In the genomic region with DNA sequence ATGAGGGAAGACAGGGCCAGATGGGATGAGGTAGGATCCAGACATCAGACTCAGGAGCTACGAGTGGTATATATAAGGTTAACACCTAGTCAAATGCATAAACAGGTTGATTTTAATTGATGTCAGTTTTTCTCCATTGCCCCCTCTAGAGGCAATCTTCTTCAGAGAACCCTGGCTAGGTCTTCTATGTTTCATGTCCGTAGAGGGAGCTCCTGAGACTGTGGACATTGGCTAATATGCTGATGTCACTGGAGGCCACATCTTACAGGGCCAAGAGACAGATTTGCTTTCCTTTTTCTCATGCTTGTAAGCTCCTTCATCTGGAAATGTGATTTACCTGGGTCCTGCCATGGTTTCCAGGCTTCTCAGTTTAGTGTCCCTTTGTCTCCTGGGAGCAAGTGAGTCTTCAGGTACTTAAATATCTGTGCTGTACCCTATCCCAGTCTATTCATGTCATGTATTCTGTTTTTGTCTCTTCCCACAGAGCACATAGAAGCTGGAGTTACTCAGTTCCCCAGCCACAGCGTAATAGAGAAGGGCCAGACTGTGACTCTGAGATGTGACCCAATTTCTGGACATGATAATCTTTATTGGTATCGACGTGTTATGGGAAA, we compare ENCODE assay signal across 9 cellular contexts.
DNase-seq lines count a peak whose midpoint lies in the region; ATAC-seq and TF ChIP-seq lines count a peak whose summit lies in the region.
"Had no signal": no experiment of that assay in that cellular context is flagged by ENCODE, and none has a peak within 500 bp of the region (broad histone marks: within the 10 kb centered on the region; RNA-seq: fewer than 3 reads in every experiment).

No MANE protein-coding gene starts in this region.

- no peaks in the 10 kb centered on the region for H3K36me3 Mint-ChIP-seq in activated T-cell treated with anti-CD3 and anti-CD28 coated beads, Interleukin-2, amount 50 U/mL, for 4 hours (ENCODE audit: insufficient read depth)
- H3K36me3 Mint-ChIP-seq: immature natural killer cell had no signal

- peak; percentile 76 for TF ChIP-seq CTCF in GM20000 (IDR thresholded peaks at IDR 0.05; ENCODE audit: extremely low read depth, missing control alignments)
- peak; percentile 60 for TF ChIP-seq CTCF in RWPE2 (IDR thresholded peaks at IDR 0.05; ENCODE audit: poor library complexity, severe bottlenecking)
- peak; percentile 73 for TF ChIP-seq CTCF in fibroblast of the aortic adventitia (IDR thresholded peaks at IDR 0.05; ENCODE audit: insufficient read depth, low read length)

- H3K4me1 Mint-ChIP-seq in activated T-cell treated with anti-CD3 and anti-CD28 coated beads, Interleukin-2, amount 50 U/mL, for 4 hours (ENCODE audit: low read depth), result peaks cover 4% of the 10 kb centered on the region
- H3K4me1 Mint-ChIP-seq: immature natural killer cell had no signal

- H3K9me3 Mint-ChIP-seq in activated T-cell treated with anti-CD3 and anti-CD28 coated beads, Interleukin-2, amount 50 U/mL, for 4 hours, result no peaks in the 10 kb centered on the region
- H3K9me3 Mint-ChIP-seq: immature natural killer cell had no signal

- peaks cover 16% of the 10 kb centered on the region for H3K4me1 ChIP-seq in RWPE2 (ENCODE audit: insufficient read depth, poor library complexity, severe bottlenecking)

- no peak for DNase-seq in activated T-cell treated with anti-CD3 and anti-CD28 coated beads, Interleukin-2, amount 50 U/mL, for 4 hours
- DNase-seq in activated T-cell treated with anti-CD3 and anti-CD28 coated beads for 4 hours, result no peak
- DNase-seq in GM20000 (ENCODE audit: low spot score), result peak; percentile 77
- no peak for DNase-seq in RWPE2 (ENCODE audit: low spot score)
- DNase-seq in fibroblast of the aortic adventitia (ENCODE audit: low read depth), result peak; percentile 76
- peak; percentile 86 for DNase-seq in renal cortical epithelial cell (ENCODE audit: low read depth)
- no peak for DNase-seq in NCI-H446 (lab: John Stamatoyannopoulos, UW)

- no peak overlapping the region for H3K4me3 Mint-ChIP-seq in activated T-cell treated with anti-CD3 and anti-CD28 coated beads, Interleukin-2, amount 50 U/mL, for 4 hours
- H3K4me3 Mint-ChIP-seq: immature natural killer cell had no signal

- ATAC-seq in activated T-cell treated with anti-CD3 and anti-CD28 coated beads, Interleukin-2, amount 50 U/mL, for 4 hours, result peak; percentile 41 to 62
- ATAC-seq in HG03439 (IDR thresholded peaks at IDR 0.05; ENCODE audit: unreplicated experiment) (peak; percentile 86), RWPE2 (ENCODE audit: low read depth) (peak; percentile 65)

- no peak overlapping the region for H3K4me3 ChIP-seq in RWPE2 (ENCODE audit: severe bottlenecking)
- no peak overlapping the region for H3K4me3 ChIP-seq in fibroblast of the aortic adventitia (ENCODE audit: low read depth, low read length)

- H3K9me3 ChIP-seq in RWPE2 (ENCODE audit: severe bottlenecking), result no peaks in the 10 kb centered on the region

- no peaks in the 10 kb centered on the region for H3K36me3 ChIP-seq in RWPE2 (ENCODE audit: low read depth)

- H3K27ac ChIP-seq in RWPE2 (ENCODE audit: poor library complexity, severe bottlenecking), result no peak overlapping the region

- H3K27me3 Mint-ChIP-seq in activated T-cell treated with anti-CD3 and anti-CD28 coated beads, Interleukin-2, amount 50 U/mL, for 4 hours (ENCODE audit: low read depth), result no peaks in the 10 kb centered on the region

- no peaks in the 10 kb centered on the region for H3K27me3 ChIP-seq in RWPE2 (ENCODE audit: insufficient read depth, poor library complexity, severe bottlenecking)

Comparison
In these comparisons a context has a peak if more than half of its experiments do, and no peak if none do; other contexts are left out.
1. DNase-seq: peak in GM20000 (single experiment), fibroblast of the aortic adventitia (single experiment) and renal cortical epithelial cell (single experiment); none in activated T-cell treated with anti-CD3 and anti-CD28 coated beads, Interleukin-2, amount 50 U/mL, for 4 hours (single experiment), activated T-cell treated with anti-CD3 and anti-CD28 coated beads for 4 hours (single experiment), RWPE2 (single experiment) and NCI-H446 (0 of 2).
2. Peak in every context shown above with its lines, with median percentiles within 50 percentile points of each other: ATAC-seq and CTCF ChIP-seq.